8 cellular contexts compared by ENCODE assay signal in the genomic region with DNA sequence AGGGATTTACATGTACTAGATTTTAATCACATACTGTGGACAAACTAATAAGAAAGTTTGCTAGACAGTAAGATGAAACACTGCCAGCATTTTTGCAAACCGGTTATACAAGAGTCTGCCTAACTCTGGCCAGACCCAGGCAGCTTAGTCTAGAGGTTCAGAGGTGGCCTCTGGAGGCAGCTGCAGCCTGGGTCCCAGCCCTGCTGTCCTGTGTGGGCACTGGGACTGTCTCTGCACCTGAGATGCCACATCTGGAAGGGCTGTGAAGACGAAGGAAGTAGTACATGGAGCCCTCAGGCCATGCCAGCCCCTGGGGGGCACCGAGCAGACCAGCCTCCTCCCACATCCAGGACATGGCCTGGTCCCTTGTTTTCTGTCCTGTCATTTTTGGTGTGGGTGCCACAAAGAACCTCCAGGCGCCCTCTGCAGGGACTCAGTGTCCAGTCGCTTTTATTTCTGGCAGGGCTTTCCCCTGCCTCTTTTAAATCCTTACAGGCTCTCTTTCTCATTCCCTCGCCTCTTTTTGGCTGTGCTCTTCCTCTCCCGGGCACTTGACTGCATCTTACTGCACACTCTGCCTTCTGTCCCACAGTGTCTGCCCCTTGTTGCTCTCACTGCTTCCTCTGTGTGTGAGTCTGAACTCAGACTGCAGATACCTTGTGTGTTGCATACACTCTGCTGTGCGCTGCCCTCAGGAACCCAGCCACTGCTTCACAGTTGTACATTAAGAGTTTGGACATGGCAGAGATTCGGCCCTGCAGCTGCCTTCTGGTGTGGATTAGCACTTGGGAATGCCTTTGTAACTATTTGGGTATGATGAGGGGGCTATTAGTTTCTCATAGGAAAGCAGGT.
DNase-seq lines count a peak whose midpoint lies in the region; ATAC-seq and TF ChIP-seq lines count a peak whose summit lies in the region.

No MANE protein-coding gene starts in this region.

- intact Hi-C loops in body of pancreas (cut with DNase I): no loop called here

- CTCF ChIA-PET in HEK293 (lab: Yijun Ruan, JAX): interaction anchor here (0.6 to 1.6 kb wide), 9 partner anchors 15 to 366 kb away, joined by 3 to 9 read pairs (median 3); no protein-coding TSS in a partner anchor

- H3K4me3 ChIP-seq in HEK293 (ENCODE audit: low read depth, low read length) (no peak overlapping the region), RWPE2 (ENCODE audit: severe bottlenecking) (no peak overlapping the region), body of pancreas (no peak overlapping the region)

- POLR2A ChIA-PET in HEK293 (lab: Yijun Ruan, JAX): no interaction called here

- no peaks in the 10 kb centered on the region for H3K4me1 ChIP-seq in HEK293 (ENCODE audit: control insufficient read depth, insufficient read depth, low read length)
- H3K4me1 ChIP-seq in RWPE2 (ENCODE audit: insufficient read depth, poor library complexity, severe bottlenecking): no peaks in the 10 kb centered on the region
- peaks cover 20% of the 10 kb centered on the region for H3K4me1 ChIP-seq in body of pancreas

- H3K27ac ChIP-seq in HEK293 (ENCODE audit: extremely low read depth, low read depth, low read length) (no peak overlapping the region), RWPE2 (ENCODE audit: poor library complexity, severe bottlenecking) (no peak overlapping the region), body of pancreas (peak overlapping the region in 3 of 4 donors; percentile 52 to 62 (median 59))

- H3K9me3 ChIP-seq in HEK293 (ENCODE audit: control insufficient read depth, insufficient read depth, low read depth, low read length) (no peaks in the 10 kb centered on the region), RWPE2 (ENCODE audit: severe bottlenecking) (no peaks in the 10 kb centered on the region), body of pancreas (peaks cover 0 to 2% (median 0%) of the 10 kb centered on the region in 3 donors)

- DNase-seq in D341Med (ENCODE audit: low spot score) (peak; percentile 72), RWPE2 (ENCODE audit: low spot score) (no peak), body of pancreas (peak; percentile 67 to 77 (median 76)), inferior parietal cortex (ENCODE audit: extremely low spot score) (peak; percentile 60)
- DNase-seq in stimulated activated CD4-positive, alpha-beta T cell treated with anti-CD3 and anti-CD28 coated beads, Interleukin-2, amount 100 ng/mL, for 24 hours: peak; percentile 34 to 47

- peak; percentile 68 for ATAC-seq in RWPE2 (ENCODE audit: low read depth)
- ATAC-seq in body of pancreas: peak; percentile 88
- ATAC-seq in HG02840 (IDR thresholded peaks at IDR 0.05; ENCODE audit: low FRiP score, unreplicated experiment): no peak
- no peak for ATAC-seq in HG02973 (IDR thresholded peaks at IDR 0.05; ENCODE audit: unreplicated experiment)

- H3K27me3 ChIP-seq in RWPE2 (ENCODE audit: insufficient read depth, poor library complexity, severe bottlenecking) (no peaks in the 10 kb centered on the region), body of pancreas (no peaks in the 10 kb centered on the region)

- TF ChIP-seq POLR2A in body of pancreas (IDR thresholded peaks at IDR 0.05): peak in 1 of 3 donors; percentile 17

- TF ChIP-seq CTCF in HEK293 (tag by site-specific recombination; IDR thresholded peaks at IDR 0.05): peak; percentile 52; the same call in 1 of the 2 replicates
- TF ChIP-seq CTCF in RWPE2 (IDR thresholded peaks at IDR 0.05; ENCODE audit: poor library complexity, severe bottlenecking): peak; percentile 72
- peak in 6 of 7 experiments; percentile 39 to 75 (median 68) for TF ChIP-seq CTCF in body of pancreas (IDR thresholded peaks at IDR 0.05)

- 26 to 28% methylated on average over 9 of the region's 9 CpGs for WGBS in body of pancreas, 2 donors

- H3K36me3 ChIP-seq in HEK293 (ENCODE audit: control insufficient read depth in 2 of 2, insufficient read depth in 1 of 2, low read length in 2 of 2) (no peaks in the 10 kb centered on the region), RWPE2 (ENCODE audit: low read depth) (no peaks in the 10 kb centered on the region), body of pancreas (replicated peaks in 1 of 2; ENCODE audit: insufficient read depth in 1 of 2, low read depth in 2 of 2) (no peaks in the 10 kb centered on the region)

TF ChIP-seq in HEK293, 187 proteins besides CTCF, POLR2A, EP300 and RAD21:
- no peak for TF ChIP-seq ZNF302 (tag by site-specific recombination; IDR thresholded peaks at IDR 0.05; ENCODE audit: low read depth)
- TF ChIP-seq, protein P1, sequence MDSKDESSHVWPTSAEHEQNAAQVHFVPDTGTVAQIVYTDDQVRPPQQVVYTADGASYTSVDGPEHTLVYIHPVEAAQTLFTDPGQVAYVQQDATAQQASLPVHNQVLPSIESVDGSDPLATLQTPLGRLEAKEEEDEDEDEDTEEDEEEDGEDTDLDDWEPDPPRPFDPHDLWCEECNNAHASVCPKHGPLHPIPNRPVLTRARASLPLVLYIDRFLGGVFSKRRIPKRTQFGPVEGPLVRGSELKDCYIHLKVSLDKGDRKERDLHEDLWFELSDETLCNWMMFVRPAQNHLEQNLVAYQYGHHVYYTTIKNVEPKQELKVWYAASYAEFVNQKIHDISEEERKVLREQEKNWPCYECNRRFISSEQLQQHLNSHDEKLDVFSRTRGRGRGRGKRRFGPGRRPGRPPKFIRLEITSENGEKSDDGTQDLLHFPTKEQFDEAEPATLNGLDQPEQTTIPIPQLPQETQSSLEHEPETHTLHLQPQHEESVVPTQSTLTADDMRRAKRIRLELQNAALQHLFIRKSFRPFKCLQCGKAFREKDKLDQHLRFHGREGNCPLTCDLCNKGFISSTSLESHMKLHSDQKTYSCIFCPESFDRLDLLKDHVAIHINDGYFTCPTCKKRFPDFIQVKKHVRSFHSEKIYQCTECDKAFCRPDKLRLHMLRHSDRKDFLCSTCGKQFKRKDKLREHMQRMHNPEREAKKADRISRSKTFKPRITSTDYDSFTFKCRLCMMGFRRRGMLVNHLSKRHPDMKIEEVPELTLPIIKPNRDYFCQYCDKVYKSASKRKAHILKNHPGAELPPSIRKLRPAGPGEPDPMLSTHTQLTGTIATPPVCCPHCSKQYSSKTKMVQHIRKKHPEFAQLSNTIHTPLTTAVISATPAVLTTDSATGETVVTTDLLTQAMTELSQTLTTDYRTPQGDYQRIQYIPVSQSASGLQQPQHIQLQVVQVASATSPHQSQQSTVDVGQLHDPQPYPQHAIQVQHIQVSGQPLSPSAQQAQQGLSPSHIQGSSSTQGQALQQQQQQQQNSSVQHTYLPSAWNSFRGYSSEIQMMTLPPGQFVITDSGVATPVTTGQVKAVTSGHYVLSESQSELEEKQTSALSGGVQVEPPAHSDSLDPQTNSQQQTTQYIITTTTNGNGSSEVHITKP (tag by site-specific recombination; IDR thresholded peaks at IDR 0.05): 0 out of 2 replicates have a peak, but pooled peaks have one; percentile 29
- no peak for TF ChIP-seq MEIS1 (CRISPR knock-in tag; IDR thresholded peaks at IDR 0.05; ENCODE audit: borderline replicate concordance)
- TF ChIP-seq ZNF560 (tag by site-specific recombination; IDR thresholded peaks at IDR 0.05; ENCODE audit: borderline replicate concordance): no peak
- peak; percentile 31 for TF ChIP-seq ZNF654 (tag by site-specific recombination; IDR thresholded peaks at IDR 0.05; ENCODE audit: low read depth)
- no peak for TF ChIP-seq ZNF571 (tag by site-specific recombination; IDR thresholded peaks at IDR 0.05)

Comparison
In these comparisons a context has a peak if more than half of its experiments do, and no peak if none do; other contexts are left out.
1. H3K27ac ChIP-seq: peak in body of pancreas (3 of 4); none in HEK293 (single experiment) and RWPE2 (single experiment).
2. ATAC-seq: peak in RWPE2 (single experiment) and body of pancreas (single experiment); none in HG02840 (single experiment) and HG02973 (single experiment).
3. Peak in every context shown above with its lines, with median percentiles within 50 percentile points of each other: CTCF ChIP-seq.